Comparison of ENCODE assay signal across 8 cellular contexts in the genomic region with DNA sequence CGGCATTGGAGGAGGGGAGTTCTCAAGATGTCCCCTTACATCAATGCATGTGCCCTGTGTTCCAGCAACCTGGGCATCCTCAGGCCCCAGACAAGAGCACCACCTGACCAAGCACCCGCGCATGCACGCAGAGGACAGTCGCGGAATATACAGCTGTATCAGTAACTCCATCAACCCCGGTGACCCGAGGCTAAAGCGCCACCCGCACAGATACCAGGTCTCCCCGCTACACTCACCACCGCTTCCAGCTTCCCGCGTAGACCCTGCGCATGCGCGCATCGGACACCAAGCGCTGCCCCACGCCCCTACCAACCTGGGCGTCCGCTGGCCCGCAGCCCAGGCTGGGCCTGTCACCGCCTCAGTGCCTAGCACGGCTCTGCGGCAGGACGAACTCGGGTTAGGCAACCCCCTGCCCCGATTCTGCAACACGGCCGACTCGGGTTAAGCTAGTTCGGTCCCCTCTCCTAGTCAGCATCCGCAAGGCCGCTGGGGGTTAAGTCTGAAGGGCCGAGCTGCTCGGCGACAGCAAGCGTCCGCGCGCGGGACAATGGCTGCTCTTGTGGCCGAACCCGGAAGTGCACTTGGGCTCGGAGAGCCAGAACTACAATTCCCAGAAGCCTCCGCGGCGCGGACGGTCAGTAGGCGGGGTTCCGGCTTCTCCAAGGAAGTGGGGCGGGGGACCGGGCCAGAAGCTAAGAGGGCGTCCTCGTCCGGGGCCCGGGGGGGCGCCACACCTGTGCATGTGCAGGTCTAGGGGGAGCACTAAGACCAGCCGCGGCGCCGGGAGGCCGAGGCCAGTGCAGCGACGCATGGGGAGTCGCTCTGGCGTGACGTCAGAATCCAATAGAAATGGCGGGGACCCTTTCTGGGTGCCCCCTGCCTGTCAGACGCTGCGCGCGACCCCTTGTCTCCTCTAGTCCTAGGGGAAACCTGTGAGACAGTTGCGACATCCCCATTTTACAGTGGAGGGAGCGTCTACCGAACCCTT.
DNase-seq lines count a peak whose midpoint lies in the region; ATAC-seq and TF ChIP-seq lines count a peak whose summit lies in the region.

A gene (minus strand): TSS at position 561 of the 988 bp plus-strand sequence. CDS start 3,188 bp downstream, outside the sequence.

- peak; percentile 74 for TF ChIP-seq POLR2A in GM18951 (IDR thresholded peaks at IDR 0.05; ENCODE audit: extremely low read depth, insufficient read depth, insufficient read length)

- H3K36me3 Mint-ChIP-seq in central memory CD8-positive, alpha-beta T cell (ENCODE audit: insufficient read depth): peaks cover 22% of the 10 kb centered on the region

- H3K4me3 Mint-ChIP-seq in central memory CD8-positive, alpha-beta T cell: peak within 1 kb of the TSS; percentile 97

- peak within 1 kb of the TSS; percentile 94 for H3K27ac Mint-ChIP-seq in central memory CD8-positive, alpha-beta T cell (ENCODE audit: low read depth)

- ATAC-seq in HG03175 (IDR thresholded peaks at IDR 0.05; ENCODE audit: unreplicated experiment): peak; percentile 89
- ATAC-seq in central memory CD8-positive, alpha-beta T cell (replicated peaks; ENCODE audit: extremely low read depth, poor library complexity, severe bottlenecking): peak; percentile 91

- TF ChIP-seq CTCF in AG10803 (conservative IDR thresholded peaks at IDR 0.05; ENCODE audit: low read length): peak; percentile 41

- peak within 1 kb of the TSS; percentile 96 for H3K4me3 ChIP-seq in AG10803 (ENCODE audit: low read length)

- in situ Hi-C loops in GM18951 (cut with MboI; ENCODE audit: low sequenced_read_pairs, unreplicated experiment): no loop called here

- H3K9me3 Mint-ChIP-seq in central memory CD8-positive, alpha-beta T cell: peaks cover 31% of the 10 kb centered on the region

- H3K4me1 Mint-ChIP-seq in central memory CD8-positive, alpha-beta T cell: peaks cover 45% of the 10 kb centered on the region

- H3K27me3 Mint-ChIP-seq in central memory CD8-positive, alpha-beta T cell: peaks cover 12% of the 10 kb centered on the region

- DNase-seq in AG10803 (ENCODE audit: low read depth) (peak; percentile 91), NCI-H226 (peak; percentile 83), islet precursor cell (peak; percentile 97)
- peak; percentile 86 to 91 (median 88) for DNase-seq in activated CD4-positive, CD25-positive, alpha-beta regulatory T cell (lab: John Stamatoyannopoulos, UW)
- peak; percentile 90 to 96 for DNase-seq in central memory CD8-positive, alpha-beta T cell (ENCODE audit: low spot score in 2 of 2)
- peak; percentile 95 for DNase-seq in stimulated activated CD4-positive, alpha-beta T cell treated with anti-CD3 and anti-CD28 coated beads, Interleukin-12 subunit alpha, Interleukin-12 subunit beta, amount 100 ng/mL, for 4 hours

Comparison
In these comparisons a context has a peak if more than half of its experiments do, and no peak if none do; other contexts are left out.
1. Peak in every context shown above with its lines: DNase-seq, ATAC-seq and H3K4me3 ChIP-seq.